14 cellular contexts compared by ENCODE assay signal in genomic region chr14:63345826-63346225, GRCh38.
"Had no signal": no experiment of that assay in that cellular context is flagged by ENCODE, and none has a peak within 500 bp of the region (broad histone marks: within the 10 kb centered on the region; RNA-seq: fewer than 3 reads in every experiment).

No MANE protein-coding gene starts in this region.

- DNase-seq: activated naive CD4-positive, alpha-beta T cell; activated naive CD8-positive, alpha-beta T cell treated with anti-CD3 and anti-CD28 coated beads, Interleukin-2, amount 10 ng/mL, durations not matched to agents 7 days and 5 days; effector CD8-positive, alpha-beta T cell; foreskin keratinocyte; glutamatergic neuron; hypothalamus; left ventricle myocardium superior; mucosa of descending colon; naive thymus-derived CD4-positive, alpha-beta T cell; pancreas; stimulated activated CD4-positive, alpha-beta T cell treated with anti-CD3 and anti-CD28 coated beads, Interleukin-12 subunit alpha, Interleukin-12 subunit beta, amount 100 ng/mL, for 4 hours; stimulated activated CD4-positive, alpha-beta T cell treated with anti-CD3 and anti-CD28 coated beads, Interleukin-2, amount 100 ng/mL, for 24 hours; stomach; upper lobe of left lung had no signal
